ENCODE assay signal across 24 cellular contexts in the genomic region with DNA sequence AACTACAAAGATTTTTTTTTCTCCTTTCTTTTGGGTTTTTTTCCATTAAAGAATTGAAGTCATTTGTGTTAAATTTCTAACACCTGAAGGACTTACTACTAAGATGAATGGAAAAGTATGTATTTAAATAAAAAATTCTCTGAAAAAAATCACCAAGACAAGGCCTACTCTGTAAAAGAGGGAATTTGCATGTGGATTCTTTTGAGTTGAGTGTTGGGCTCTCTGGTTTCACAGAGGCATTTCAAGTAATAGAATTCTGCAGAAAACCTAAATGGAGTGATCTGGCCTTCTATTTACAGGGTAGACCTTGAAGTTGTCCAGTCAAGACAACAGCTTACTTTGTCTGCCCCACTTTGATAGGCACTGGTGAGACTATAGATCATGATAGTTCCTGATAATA. TPM values are rescaled to one million over a fixed set of nuclear protein-coding genes. Genes with fewer than 3 reads are reported as not detected.
DNase-seq lines count a peak whose midpoint lies in the region; ATAC-seq, FAIRE-seq and TF ChIP-seq lines count a peak whose summit lies in the region.
"Had no signal": no experiment of that assay in that cellular context is flagged by ENCODE, and none has a peak within 500 bp of the region (broad histone marks: within the 10 kb centered on the region; RNA-seq: fewer than 3 reads in every experiment).

No MANE protein-coding gene starts in this region.

- H3K9ac ChIP-seq in IMR-90 (ENCODE audit: low read depth, low read length) (no peak overlapping the region), astrocyte (ENCODE audit: low read length) (peak overlapping the region; percentile 93)
- H3K9ac ChIP-seq: neural progenitor cell had no signal

- H3K9me1 ChIP-seq in IMR-90 (ENCODE audit: insufficient read depth, low read length), result peaks cover 11% of the 10 kb centered on the region

- no peak overlapping the region for H4K8ac ChIP-seq in IMR-90 (ENCODE audit: low read depth in 2 of 2, low read length in 2 of 2)

- ATAC-seq in IMR-90 (ENCODE audit: low read depth) (peak; percentile 45), left lobe of liver (no peak), HG02798 (IDR thresholded peaks at IDR 0.05; ENCODE audit: poor library complexity, unreplicated experiment) (no peak)
- ATAC-seq: esophagus mucosa, left lung had no signal

- no peak overlapping the region for H4K5ac ChIP-seq in IMR-90 (ENCODE audit: low read depth, low read length)

- no peak for TF ChIP-seq POLR2A in IMR-90 (IDR thresholded peaks at IDR 0.05; ENCODE audit: low read depth, low read length)

- peaks cover 9 to 51% of the 10 kb centered on the region in 2 experiments; a peak in 3 of 4 replicates for H3K79me1 ChIP-seq in IMR-90 (ENCODE audit: low read depth in 1 of 2, low read length in 2 of 2)

- dilution Hi-C loops in IMR-90 (cut with HindIII; ENCODE audit: low sequenced_read_pairs, unreplicated experiment), result no loop called here

- H3K18ac ChIP-seq in IMR-90 (ENCODE audit: low read depth, low read length), result no peak overlapping the region

- in situ Hi-C loops in IMR-90 (cut with MboI; ENCODE audit: low sequenced_read_pairs), result no loop called here

- no peaks in the 10 kb centered on the region for H3K36me3 Mint-ChIP-seq in astrocyte (ENCODE audit: low read depth, unreplicated experiment)

- no peak overlapping the region for H3K4me3 Mint-ChIP-seq in astrocyte (ENCODE audit: unreplicated experiment)
- H3K4me3 Mint-ChIP-seq: activated B cell treated with CpG ODN at 0.5 μM for 24 hours; activated CD4-positive, alpha-beta memory T cell treated with anti-CD3 and anti-CD28 coated beads, Interleukin-2, amount 10 ng/mL, durations not matched to agents 7 days and 5 days; neural progenitor cell had no signal

- 0 out of 2 replicates have a peak overlapping the region, but pooled peaks have one; percentile 50 for H2AK5ac ChIP-seq in IMR-90 (ENCODE audit: low read depth, low read length)

- H2BK15ac ChIP-seq in IMR-90 (ENCODE audit: low read depth, low read length), result no peak overlapping the region

- peak overlapping the region; percentile 45 for H3K27ac Mint-ChIP-seq in astrocyte (ENCODE audit: unreplicated experiment)
- H3K27ac Mint-ChIP-seq: activated B cell treated with CpG ODN at 0.5 μM for 24 hours; activated CD4-positive, alpha-beta memory T cell treated with anti-CD3 and anti-CD28 coated beads, Interleukin-2, amount 10 ng/mL, durations not matched to agents 7 days and 5 days; neural progenitor cell had no signal

- H2BK120ac ChIP-seq in IMR-90 (ENCODE audit: low read depth, low read length), result peak overlapping the region; percentile 68; the same call in 1 of the 2 replicates

- no peak overlapping the region for H4K91ac ChIP-seq in IMR-90 (ENCODE audit: insufficient read depth, low read depth, low read length)

- no peaks in the 10 kb centered on the region for H3K9me3 ChIP-seq in IMR-90 (ENCODE audit: control insufficient read depth, insufficient read depth, low read length)
- H3K9me3 ChIP-seq in astrocyte (ENCODE audit: insufficient read depth, low read depth, low read length), result no peaks in the 10 kb centered on the region
- H3K9me3 ChIP-seq: left lung, uterus had no signal

- FAIRE-seq in astrocyte (lab: Jason Lieb, UNC), result no peak
- FAIRE-seq: D721Med, G401.6 had no signal

- H3K4me1 Mint-ChIP-seq in astrocyte (ENCODE audit: low read depth, unreplicated experiment), result peaks cover 28% of the 10 kb centered on the region
- H3K4me1 Mint-ChIP-seq: activated CD4-positive, alpha-beta memory T cell treated with anti-CD3 and anti-CD28 coated beads, Interleukin-2, amount 10 ng/mL, durations not matched to agents 7 days and 5 days had no signal

- intact Hi-C loops in IMR-90 (cut with micrococcal nuclease), result loop anchor here (1.0 kb wide), 1 partner anchor 145 kb away; no protein-coding TSS in a partner anchor

- DNase-seq in IMR-90 (peak; percentile 73), astrocyte (ENCODE audit: low read depth) (peak; percentile 75), iris pigment epithelial cell (ENCODE audit: low read depth) (peak; percentile 74), HPDE6-E6E7 (ENCODE audit: extremely low spot score) (no peak), left lobe of liver (ENCODE audit: low spot score) (no peak)
- DNase-seq in stimulated activated naive CD4-positive, alpha-beta T cell treated with Interleukin-2 at 50 U/mL for 16 hours (lab: John Stamatoyannopoulos, UW), result no peak
- DNase-seq: activated B cell treated with CpG ODN at 0.5 μM for 24 hours; activated CD4-positive, alpha-beta memory T cell treated with anti-CD3 and anti-CD28 coated beads, Interleukin-2, amount 10 ng/mL, durations not matched to agents 7 days and 5 days; activated T-cell treated with anti-CD3 and anti-CD28 coated beads for 4 hours; C1 segment of cervical spinal cord; cerebellar nuclear complex; effector CD8-positive, alpha-beta T cell; KG1; left lung; NCI-H1930; NCI-H226; SHP77 treated with DMSO at 0.1 percent for 48 hours; uterus had no signal

- H3K27ac ChIP-seq in ACC112 (ENCODE audit: low read depth, low read length) (peak overlapping the region; percentile 61), IMR-90 (ENCODE audit: insufficient read depth, low read length) (no peak overlapping the region; the same call in 1 of the 2 replicates), astrocyte (ENCODE audit: low read depth, low read length) (peak overlapping the region; percentile 80)
- H3K27ac ChIP-seq: left lung, neural progenitor cell had no signal

- TF ChIP-seq CTCF in IMR-90 (conservative IDR thresholded peaks at IDR 0.05; ENCODE audit: low read depth, low read length) (no peak), astrocyte (IDR thresholded peaks at IDR 0.05; ENCODE audit: insufficient read depth, low read depth, low read length) (no peak)

- no peaks in the 10 kb centered on the region for H3K9me3 Mint-ChIP-seq in astrocyte (ENCODE audit: unreplicated experiment)
- H3K9me3 Mint-ChIP-seq: activated B cell treated with CpG ODN at 0.5 μM for 24 hours; activated CD4-positive, alpha-beta memory T cell treated with anti-CD3 and anti-CD28 coated beads, Interleukin-2, amount 10 ng/mL, durations not matched to agents 7 days and 5 days; neural progenitor cell had no signal

- peak overlapping the region; percentile 81; the same call in 1 of the 2 replicates for H3K4me2 ChIP-seq in IMR-90 (ENCODE audit: low read depth, low read length)
- peak overlapping the region; percentile 87 for H3K4me2 ChIP-seq in astrocyte (ENCODE audit: low read length)
- H3K4me2 ChIP-seq: neural progenitor cell had no signal

- H3K36me3 ChIP-seq in ACC112 (ENCODE audit: insufficient read depth, low read length), result no peaks in the 10 kb centered on the region
- no peaks in the 10 kb centered on the region for H3K36me3 ChIP-seq in IMR-90 (ENCODE audit: control insufficient read depth, insufficient read depth, low read length)
- H3K36me3 ChIP-seq in astrocyte (ENCODE audit: insufficient read depth, low read length), result peaks cover 8% of the 10 kb centered on the region
- H3K36me3 ChIP-seq: left lung, neural progenitor cell, uterus had no signal

- H3K4ac ChIP-seq in IMR-90 (ENCODE audit: low read depth, low read length), result peak overlapping the region; percentile 41; the same call in 1 of the 2 replicates

- peak overlapping the region; percentile 76 for H2BK5ac ChIP-seq in IMR-90 (ENCODE audit: low read depth, low read length, poor library complexity, severe bottlenecking)

- H3K27me3 ChIP-seq in ACC112 (ENCODE audit: insufficient read depth, low read length) (no peaks in the 10 kb centered on the region), IMR-90 (ENCODE audit: control insufficient read depth, insufficient read depth, low read length) (no peaks in the 10 kb centered on the region), astrocyte (ENCODE audit: insufficient read depth, low read length) (no peaks in the 10 kb centered on the region)
- H3K27me3 ChIP-seq: left lung, neural progenitor cell, uterus had no signal

- POLR2A ChIA-PET in IMR-90 (lab: Charles Lee; ENCODE audit: unreplicated experiment), result no interaction called here

- H3K14ac ChIP-seq in IMR-90 (replicated peaks; ENCODE audit: low read depth, low read length), result no peak overlapping the region; the same call in 1 of the 2 replicates

- TF ChIP-seq RAD21 in IMR-90 (IDR thresholded peaks at IDR 0.05; ENCODE audit: low read length), result no peak

- CTCF ChIA-PET in IMR-90 (lab: Yijun Ruan, JAX), result interaction anchor here (1.1 to 1.9 kb wide), 3 partner anchors 11 to 145 kb away, joined by 4 to 14 read pairs (median 5); no protein-coding TSS in a partner anchor

- no peak overlapping the region for H3K56ac ChIP-seq in IMR-90 (ENCODE audit: extremely low read depth, insufficient read depth, low read length)

- H2AK9ac ChIP-seq in IMR-90 (replicated peaks; ENCODE audit: low read depth, low read length, poor library complexity), result no peak overlapping the region

- no peak overlapping the region for H3K23ac ChIP-seq in IMR-90 (ENCODE audit: low read depth, low read length)

- H4K20me1 ChIP-seq in IMR-90 (ENCODE audit: insufficient read depth, low read length) (no peaks in the 10 kb centered on the region; the same call in 1 of the 2 replicates), astrocyte (ENCODE audit: insufficient read depth, low read length) (peaks cover 5% of the 10 kb centered on the region)

- H3K79me2 ChIP-seq in ACC112 (ENCODE audit: control insufficient read depth, insufficient read depth, low read length, unreplicated experiment) (peaks cover 6% of the 10 kb centered on the region), astrocyte (ENCODE audit: insufficient read depth, low read length) (peaks cover 86% of the 10 kb centered on the region)

- H3K4me1 ChIP-seq in ACC112 (ENCODE audit: control insufficient read depth, insufficient read depth, low read length, unreplicated experiment), result peaks cover 36% of the 10 kb centered on the region
- H3K4me1 ChIP-seq in IMR-90 (ENCODE audit: control insufficient read depth, insufficient read depth, low read length), result peaks cover 13% of the 10 kb centered on the region
- H3K4me1 ChIP-seq in astrocyte (ENCODE audit: insufficient read depth, low read length), result peaks cover 40% of the 10 kb centered on the region
- H3K4me1 ChIP-seq: uterus had no signal

- H2BK20ac ChIP-seq in IMR-90 (ENCODE audit: low read depth, low read length), result no peak overlapping the region

- no peaks in the 10 kb centered on the region for H3K27me3 Mint-ChIP-seq in astrocyte (ENCODE audit: low read depth, unreplicated experiment)
- H3K27me3 Mint-ChIP-seq: activated B cell treated with CpG ODN at 0.5 μM for 24 hours had no signal

- H3K4me3 ChIP-seq in ACC112 (ENCODE audit: low read depth, low read length) (no peak overlapping the region; the same call in 1 of the 2 replicates), IMR-90 (ENCODE audit: insufficient read depth, low read depth, low read length) (no peak overlapping the region), astrocyte (ENCODE audit: insufficient read depth, low read depth, low read length) (peak overlapping the region; percentile 20)
- H3K4me3 ChIP-seq: left lung, neural progenitor cell, uterus had no signal

- H2AFZ ChIP-seq in ACC112 (ENCODE audit: low read length, unreplicated experiment), result no peak overlapping the region
- no peak overlapping the region for H2AFZ ChIP-seq in IMR-90 (replicated peaks; ENCODE audit: low read length, poor library complexity)
- no peak overlapping the region for H2AFZ ChIP-seq in astrocyte (ENCODE audit: low read depth, low read length)
- H2AFZ ChIP-seq: neural progenitor cell had no signal

- BruUV-seq in IMR-90 (replicated peaks; lab: Mats Ljungman, UMichigan), result no TSS peak

RNA-seq across cellular contexts. Expression of a gene that starts 4.1 kb away (rescaled TPM):
- total RNA-seq in IMR-90 (2012; rRNA removed) (271 and 280 TPM in 2 replicates), astrocyte (61.2 and 63.4 TPM in 2 replicates), left lobe of liver (0.83 TPM)
- polyA plus RNA-seq in IMR-90 (2012; rRNA removed), result 199 and 250 TPM in 2 replicates
- 98.9 and 127 TPM in 2 replicates for polyA plus RNA-seq in IMR-90 (2012; cell fraction: cytosol; rRNA removed)
- 40.4 and 157 TPM in 2 replicates for polyA plus RNA-seq in IMR-90 (2012; cell fraction: nucleus; rRNA removed; ENCODE audit: low replicate concordance)

Comparison
In these comparisons a context has a peak if more than half of its experiments do, and no peak if none do; other contexts are left out.
1. DNase-seq: peak in IMR-90 (single experiment), astrocyte (single experiment) and iris pigment epithelial cell (single experiment); none in HPDE6-E6E7 (single experiment), stimulated activated naive CD4-positive, alpha-beta T cell treated with Interleukin-2 at 50 U/mL for 16 hours (single experiment) and left lobe of liver (single experiment).
2. RNA of a gene that starts 4.1 kb away (total RNA-seq): 271 to 280 TPM in IMR-90 and 61.2 to 63.4 TPM in astrocyte; 0.83 TPM in left lobe of liver (single experiment); every median in the first group is over 10 times any median in the second.